ENCODE assay signal across 2 cellular contexts in genomic region chr1:230220478-230220877, GRCh38.
TF ChIP-seq lines count a peak whose summit lies in the region.

No MANE protein-coding gene starts in this region.

TF ChIP-seq in GM23338, 12 proteins besides CTCF, POLR2A, EP300 and RAD21:
- TF ChIP-seq REST (IDR thresholded peaks at IDR 0.05; ENCODE audit: unreplicated experiment) (no peak), ZNF462 (CRISPR knock-in tag; IDR thresholded peaks at IDR 0.05) (no peak), ZNF331 (CRISPR knock-in tag; IDR thresholded peaks at IDR 0.05; ENCODE audit: low read depth) (no peak), NANOG (IDR thresholded peaks at IDR 0.05; ENCODE audit: borderline replicate concordance) (no peak), ETS1 (IDR thresholded peaks at IDR 0.05) (no peak), POLR2AphosphoS5 (IDR thresholded peaks at IDR 0.05; ENCODE audit: low read depth) (no peak)

TF ChIP-seq in WTC11, 78 proteins besides CTCF, POLR2A, EP300 and RAD21:
- no peak for TF ChIP-seq ERG (CRISPR knock-in tag; IDR thresholded peaks at IDR 0.05)
- TF ChIP-seq NR2C2 (CRISPR knock-in tag; IDR thresholded peaks at IDR 0.05): no peak
- no peak for TF ChIP-seq HMGA2 (CRISPR knock-in tag; IDR thresholded peaks at IDR 0.05)
- TF ChIP-seq GTF2I (CRISPR knock-in tag; conservative IDR thresholded peaks at IDR 0.05): no peak
- TF ChIP-seq ZNF425 (CRISPR knock-in tag; conservative IDR thresholded peaks at IDR 0.05): no peak
- no peak for TF ChIP-seq ZNF532 (CRISPR knock-in tag; IDR thresholded peaks at IDR 0.05; ENCODE audit: borderline replicate concordance)
- TF ChIP-seq ZBTB21 (CRISPR knock-in tag; IDR thresholded peaks at IDR 0.05; ENCODE audit: borderline replicate concordance): no peak
